Comparison of ENCODE assay signal across 30 cellular contexts in the genomic region with DNA sequence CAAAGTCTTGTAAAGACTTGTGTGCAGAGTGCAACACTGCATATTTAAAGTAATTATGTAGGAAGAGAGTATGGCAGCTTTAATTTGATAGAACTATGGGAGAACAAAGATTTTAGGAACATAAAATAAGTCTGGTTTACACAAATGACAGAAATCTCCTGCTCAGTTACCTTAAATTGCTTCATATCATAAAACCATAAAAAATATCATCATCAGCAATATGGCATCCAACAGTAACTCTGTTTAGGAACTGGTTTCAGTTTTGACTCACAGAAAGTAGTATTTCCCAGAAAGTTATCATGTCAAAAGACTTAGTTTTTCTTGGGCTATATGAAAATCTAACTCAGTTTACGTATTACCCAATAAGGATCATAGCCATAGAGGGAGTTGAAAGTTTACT.
"Had no signal": no experiment of that assay in that cellular context is flagged by ENCODE, and none has a peak within 500 bp of the region (broad histone marks: within the 10 kb centered on the region; RNA-seq: fewer than 3 reads in every experiment).

No MANE protein-coding gene starts in this region.

- H3K4me3 Mint-ChIP-seq: immature natural killer cell; memory B cell; natural killer cell; nephron progenitor cell; neural progenitor cell; stimulated activated effector memory CD8-positive, alpha-beta T cell treated with anti-CD3 and anti-CD28 coated beads, Interleukin-12 subunit alpha, Interleukin-12 subunit beta, amount 100 ng/mL, for 72 hours; stimulated activated naive CD8-positive, alpha-beta T cell treated with anti-CD3 and anti-CD28 coated beads, Interleukin-15, Interleukin-2, amounts not matched to agents 100 ng/mL and 50 ng/mL, for 24 hours had no signal

- H3K9ac ChIP-seq: neural progenitor cell had no signal

- H3K27me3 ChIP-seq: neural progenitor cell, neutrophil, pancreas, sigmoid colon, spleen, suprapubic skin, tibial artery, uterus had no signal

- DNase-seq: hypothalamus; immature natural killer cell; kidney; left ventricle myocardium inferior; naive B cell; natural killer cell; nephron progenitor cell; occipital lobe; pancreas; posterior cingulate gyrus; retina; right cardiac atrium; sigmoid colon; small intestine; spleen; stimulated activated CD4-positive, alpha-beta T cell treated with anti-CD3 and anti-CD28 coated beads, Interleukin-4, amount 100 ng/mL, for 24 hours; stimulated activated naive CD4-positive, alpha-beta T cell; tibial artery; trophoblast cell; uterus had no signal

- ATAC-seq: natural killer cell; pancreas; right cardiac atrium; stimulated activated effector memory CD8-positive, alpha-beta T cell treated with anti-CD3 and anti-CD28 coated beads, Interleukin-12 subunit alpha, Interleukin-12 subunit beta, amount 100 ng/mL, for 72 hours had no signal

- H3K36me3 ChIP-seq: left ventricle myocardium inferior, neural progenitor cell, neutrophil, pancreas, prostate gland, sigmoid colon, spleen, suprapubic skin, thoracic aorta, tibial artery, uterus had no signal

- FAIRE-seq: islet of Langerhans, kidney, pancreas, small intestine had no signal

- H3K27me3 Mint-ChIP-seq: memory B cell; naive B cell; stimulated activated naive CD8-positive, alpha-beta T cell treated with anti-CD3 and anti-CD28 coated beads, Interleukin-15, Interleukin-2, amounts not matched to agents 100 ng/mL and 50 ng/mL, for 24 hours had no signal

- H3K4me1 Mint-ChIP-seq: nephron progenitor cell; neural progenitor cell; stimulated activated effector memory CD8-positive, alpha-beta T cell treated with anti-CD3 and anti-CD28 coated beads, Interleukin-12 subunit alpha, Interleukin-12 subunit beta, amount 100 ng/mL, for 72 hours had no signal

- H3K4me2 ChIP-seq: neural progenitor cell had no signal

- H2AFZ ChIP-seq: neural progenitor cell had no signal

- H3K36me3 Mint-ChIP-seq: natural killer cell; stimulated activated effector memory CD8-positive, alpha-beta T cell treated with anti-CD3 and anti-CD28 coated beads, Interleukin-12 subunit alpha, Interleukin-12 subunit beta, amount 100 ng/mL, for 72 hours had no signal

- H3K9me3 ChIP-seq: left ventricle myocardium inferior, neutrophil, pancreas, prostate gland, sigmoid colon, spleen, suprapubic skin, thoracic aorta, tibial artery, uterus had no signal

- H3K27ac Mint-ChIP-seq: immature natural killer cell; memory B cell; naive B cell; natural killer cell; nephron progenitor cell; stimulated activated effector memory CD8-positive, alpha-beta T cell treated with anti-CD3 and anti-CD28 coated beads, Interleukin-12 subunit alpha, Interleukin-12 subunit beta, amount 100 ng/mL, for 72 hours; stimulated activated naive CD8-positive, alpha-beta T cell treated with anti-CD3 and anti-CD28 coated beads, Interleukin-15, Interleukin-2, amounts not matched to agents 100 ng/mL and 50 ng/mL, for 24 hours had no signal

- H3K9me3 Mint-ChIP-seq: immature natural killer cell; stimulated activated effector memory CD8-positive, alpha-beta T cell treated with anti-CD3 and anti-CD28 coated beads, Interleukin-12 subunit alpha, Interleukin-12 subunit beta, amount 100 ng/mL, for 72 hours had no signal

- H3K4me3 ChIP-seq: left ventricle myocardium inferior, lung, neural progenitor cell, pancreas, prostate gland, sigmoid colon, spleen, suprapubic skin, thoracic aorta, tibial artery, uterus had no signal

- H3K27ac ChIP-seq: left ventricle myocardium inferior, neural progenitor cell, neutrophil, pancreas, prostate gland, sigmoid colon, spleen, suprapubic skin, thoracic aorta, tibial artery, uterus had no signal

- H3K4me1 ChIP-seq: left ventricle myocardium inferior, neural progenitor cell, pancreas, prostate gland, sigmoid colon, spleen, suprapubic skin, tibial artery, uterus had no signal
